Comparison of ENCODE assay signal across 16 cellular contexts in the genomic region with DNA sequence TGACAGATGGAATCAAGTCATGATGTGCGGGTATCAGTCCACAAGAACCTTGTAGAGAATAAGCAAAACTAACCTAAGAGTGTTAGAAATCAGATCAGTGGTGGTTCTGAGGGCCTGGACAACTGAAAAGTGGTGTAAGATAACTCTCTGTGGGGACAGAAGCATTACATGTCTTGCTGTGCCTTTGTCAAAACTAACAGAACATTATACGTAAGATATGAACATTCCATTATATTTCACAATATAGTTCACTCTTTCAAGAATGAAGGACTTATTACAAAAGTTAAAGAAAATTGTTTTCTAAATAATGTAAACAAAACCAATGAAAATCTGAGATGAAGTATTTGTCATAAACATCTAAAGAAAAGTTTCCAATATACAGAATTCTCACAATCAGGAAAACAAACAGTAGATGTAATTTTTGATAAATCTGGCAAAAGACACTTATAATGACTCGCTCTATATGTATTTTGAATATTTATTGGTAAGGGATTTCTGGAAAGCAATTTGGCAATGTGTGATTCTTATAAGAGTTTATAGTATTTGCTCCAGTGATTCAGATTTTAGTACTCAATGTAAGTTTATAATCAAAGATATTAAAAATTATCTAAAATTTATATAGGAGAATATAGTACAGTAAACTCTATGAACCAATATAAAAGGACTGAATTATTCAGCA.
"Had no signal": no experiment of that assay in that cellular context is flagged by ENCODE, and none has a peak within 500 bp of the region (broad histone marks: within the 10 kb centered on the region; RNA-seq: fewer than 3 reads in every experiment).

No MANE protein-coding gene starts in this region.

- H3K27ac ChIP-seq: gastrocnemius medialis, lower lobe of right lung, tibial nerve, vagina had no signal

- H3K27me3 ChIP-seq: gastrocnemius medialis, tibial nerve, vagina had no signal

- H3K36me3 ChIP-seq: gastrocnemius medialis, lower lobe of right lung, tibial nerve, vagina had no signal

- H3K4me3 ChIP-seq: gastrocnemius medialis, lower lobe of right lung, tibial nerve, vagina had no signal

- DNase-seq: activated CD4-positive, alpha-beta memory T cell treated with anti-CD3 and anti-CD28 coated beads, Interleukin-2, amount 10 ng/mL, durations not matched to agents 7 days and 5 days; activated CD4-positive, alpha-beta T cell treated with anti-CD3 and anti-CD28 coated beads for 36 hours; activated gamma-delta T cell; activated naive CD8-positive, alpha-beta T cell treated with anti-CD3 and anti-CD28 coated beads for 36 hours; activated T-cell treated with anti-CD3 and anti-CD28 coated beads, Interleukin-2, amount 50 U/mL, for 48 hours; aorta; cortex of kidney; effector memory CD8-positive, alpha-beta T cell; erythroblast; gastrocnemius medialis; lower lobe of right lung; naive thymus-derived CD4-positive, alpha-beta T cell; posterior cingulate gyrus had no signal

- H3K4me1 ChIP-seq: gastrocnemius medialis, lower lobe of right lung, tibial nerve, vagina had no signal

- H3K9me3 ChIP-seq: gastrocnemius medialis, lower lobe of right lung, tibial nerve, vagina had no signal

- ATAC-seq: activated CD4-positive, alpha-beta T cell treated with anti-CD3 and anti-CD28 coated beads for 36 hours; effector memory CD8-positive, alpha-beta T cell; gastrocnemius medialis; lower lobe of right lung; naive thymus-derived CD4-positive, alpha-beta T cell; stimulated activated effector memory CD8-positive, alpha-beta T cell treated with anti-CD3 and anti-CD28 coated beads, Interleukin-12 subunit alpha, Interleukin-12 subunit beta, amount 100 ng/mL, for 72 hours had no signal
